ENCODE assay signal across 9 cellular contexts in the genomic region with DNA sequence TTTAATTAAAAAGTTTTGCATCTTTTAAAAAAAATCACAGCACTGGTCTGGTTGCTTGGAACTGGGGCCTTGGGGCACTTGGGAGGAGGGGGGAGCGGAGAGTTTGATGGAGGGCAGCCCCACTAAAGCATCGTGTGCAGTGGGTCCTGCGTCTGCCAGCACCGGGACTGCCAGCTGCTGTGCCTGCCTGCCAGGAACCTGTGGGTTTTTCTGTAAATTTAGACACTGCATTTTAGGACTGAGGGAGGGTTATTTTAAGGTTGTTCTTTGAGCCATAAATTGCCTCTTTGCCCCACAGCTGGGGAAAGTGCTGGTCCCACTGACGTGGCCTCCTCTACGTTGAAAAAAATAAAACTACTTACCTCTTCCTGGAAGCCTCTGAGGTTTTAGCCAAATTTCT. TPM values are rescaled to one million over a fixed set of nuclear protein-coding genes. Genes with fewer than 3 reads are reported as not detected.
DNase-seq lines count a peak whose midpoint lies in the region; ATAC-seq, FAIRE-seq and TF ChIP-seq lines count a peak whose summit lies in the region.
"Had no signal": no experiment of that assay in that cellular context is flagged by ENCODE, and none has a peak within 500 bp of the region (broad histone marks: within the 10 kb centered on the region; RNA-seq: fewer than 3 reads in every experiment).

No MANE protein-coding gene starts in this region.

- ATAC-seq in A549 (no peak), naive B cell (ENCODE audit: low read depth in 2 of 2) (no peak)

- WGBS in A549 (ENCODE audit: missing lambda C conversion rate), result 81% methylated on average over 6 of the region's 6 CpGs

- no peak for FAIRE-seq in A549 (lab: Jason Lieb, UNC)

- in situ Hi-C loops in astrocyte of the spinal cord (cut with HindIII; ENCODE audit: low sequenced_read_pairs), result no loop called here

- no peak overlapping the region for H3K27ac ChIP-seq in A549

- peak overlapping the region; percentile 92 to 100 (median 98) for H3K4me3 Mint-ChIP-seq in IgD-negative memory B cell
- H3K4me3 Mint-ChIP-seq in naive B cell, result peak overlapping the region; percentile 88 to 100 (median 98)

- POLR2A ChIA-PET in A549 (lab: Yijun Ruan, JAX), result no interaction called here

- H3K36me3 ChIP-seq in H7 (replicated peaks; ENCODE audit: control insufficient read depth, insufficient read depth, low read length), result no peaks in the 10 kb centered on the region

- TF ChIP-seq POLR2A in A549 (IDR thresholded peaks at IDR 0.05; ENCODE audit: low read length), result no peak

- H3K36me3 Mint-ChIP-seq in IgD-negative memory B cell, result peaks cover 26% of the 10 kb centered on the region
- H3K36me3 Mint-ChIP-seq in naive B cell, result peaks cover 22 to 29% of the 10 kb centered on the region in 2 donors

- H3K9me3 ChIP-seq in A549, result no peaks in the 10 kb centered on the region
- H3K9me3 ChIP-seq: MG63 had no signal

- H3K27me3 ChIP-seq in H7 (ENCODE audit: control insufficient read depth, insufficient read depth, low read length), result peaks cover 59% of the 10 kb centered on the region
- H3K27me3 ChIP-seq: MG63 had no signal

- H3K4me1 Mint-ChIP-seq in IgD-negative memory B cell (peaks cover 31 to 41% (median 35%) of the 10 kb centered on the region in 3 donors), naive B cell (peaks cover 49 to 68% (median 57%) of the 10 kb centered on the region in 3 donors)

- no peak for DNase-seq in A549 (ENCODE audit: low read depth in 1 of 2, low spot score in 1 of 2)
- DNase-seq in astrocyte of the spinal cord (ENCODE audit: low read depth, low spot score), result no peak
- DNase-seq in naive B cell, result peak; percentile 29
- no peak for DNase-seq in NCI-H524 treated with DMSO at 0.1 percent for 48 hours (lab: John Stamatoyannopoulos, UW)
- DNase-seq in H7, result no peak
- no peak for DNase-seq in stimulated activated CD4-positive, alpha-beta T cell treated with anti-CD3 and anti-CD28 coated beads, Interleukin-4, amount 100 ng/mL, for 1 hour
- no peak for DNase-seq in putamen (ENCODE audit: low spot score)
- DNase-seq: MG63 had no signal

- H3K4me1 ChIP-seq in A549, result peaks cover 30% of the 10 kb centered on the region; the same call in 1 of the 3 replicates

- peak overlapping the region; percentile 85; the same call in 2 of the 3 replicates for H3K4me2 ChIP-seq in A549

- H3K4me3 ChIP-seq in A549 (no peak overlapping the region), astrocyte of the spinal cord (ENCODE audit: low read depth, low read length) (peak overlapping the region; percentile 10), H7 (ENCODE audit: insufficient read depth, low read depth, low read length) (no peak overlapping the region)
- H3K4me3 ChIP-seq: MG63 had no signal

- H3K27ac Mint-ChIP-seq in IgD-negative memory B cell (peak overlapping the region; percentile 94 to 100 (median 99)), naive B cell (peak overlapping the region; percentile 96 to 100 (median 99))

- H3K27me3 Mint-ChIP-seq in IgD-negative memory B cell (no peaks in the 10 kb centered on the region), naive B cell (no peaks in the 10 kb centered on the region)

- peaks cover 0 to 2% (median 0%) of the 10 kb centered on the region in 3 donors for H3K9me3 Mint-ChIP-seq in IgD-negative memory B cell
- peaks cover 0 to 7% (median 2%) of the 10 kb centered on the region in 7 donors for H3K9me3 Mint-ChIP-seq in naive B cell

- no peak for TF ChIP-seq RAD21 in A549 (conservative IDR thresholded peaks at IDR 0.05 in 1 of 2, IDR thresholded peaks at IDR 0.05 in 1 of 2)

- TF ChIP-seq CTCF in A549 (IDR thresholded peaks at IDR 0.05), result no peak
- no peak for TF ChIP-seq CTCF in astrocyte of the spinal cord (IDR thresholded peaks at IDR 0.05; ENCODE audit: low read depth, low read length)

- CTCF ChIA-PET in A549 (lab: Yijun Ruan, JAX), result interaction anchor here (0.6 to 2.2 kb wide), 3 partner anchors 10 to 81 kb away, joined by 3 to 15 read pairs (median 3); no protein-coding TSS in a partner anchor

- TF ChIP-seq EP300 in A549 (IDR thresholded peaks at IDR 0.05), result no peak

TF ChIP-seq in A549, 52 proteins besides CTCF, POLR2A, EP300 and RAD21:
- TF ChIP-seq HOXB5 (CRISPR knock-in tag; IDR thresholded peaks at IDR 0.05), result no peak
- no peak for TF ChIP-seq ZFP36 (IDR thresholded peaks at IDR 0.05; ENCODE audit: borderline replicate concordance, partially characterized antibody)
- TF ChIP-seq HOXB13 (CRISPR knock-in tag; IDR thresholded peaks at IDR 0.05; ENCODE audit: low read depth), result no peak
- TF ChIP-seq PHF8 (IDR thresholded peaks at IDR 0.05; ENCODE audit: borderline replicate concordance, low read depth), result no peak
- TF ChIP-seq CEBPB (IDR thresholded peaks at IDR 0.05), result no peak
- TF ChIP-seq, protein P1, sequence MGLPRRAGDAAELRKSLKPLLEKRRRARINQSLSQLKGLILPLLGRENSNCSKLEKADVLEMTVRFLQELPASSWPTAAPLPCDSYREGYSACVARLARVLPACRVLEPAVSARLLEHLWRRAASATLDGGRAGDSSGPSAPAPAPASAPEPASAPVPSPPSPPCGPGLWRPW (IDR thresholded peaks at IDR 0.05), result no peak
- no peak for TF ChIP-seq BHLHE40 (IDR thresholded peaks at IDR 0.05; ENCODE audit: low read depth, low read length)
- no peak for TF ChIP-seq HOXA7 (CRISPR knock-in tag; IDR thresholded peaks at IDR 0.05)
- TF ChIP-seq SREBF2 (IDR thresholded peaks at IDR 0.05), result no peak
- no peak for TF ChIP-seq HEYL (CRISPR knock-in tag; IDR thresholded peaks at IDR 0.05)
- no peak for TF ChIP-seq RARB (CRISPR knock-in tag; IDR thresholded peaks at IDR 0.05)

RNA-seq across cellular contexts. Expression of a gene that starts 2.9 kb away (rescaled TPM):
- polyA plus RNA-seq in A549 (2011; rRNA removed), result 2.7 and 3.4 TPM in 2 replicates
- 42.8 and 49.2 TPM in 2 replicates for polyA plus RNA-seq in A549 (2012; cell fraction: cytosol; rRNA removed)
- polyA plus RNA-seq in A549 (2012; cell fraction: nucleus; rRNA removed), result 130 and 150 TPM in 2 replicates
- polyA plus RNA-seq in A549 (2017; fragmentation: RNase III; extraction: RNeasy Plus Mini Kit Qiagen cat#74134 plus additional on column Dnase treatment), result 6.0 to 7.0 TPM (median 6.9 TPM) in 3 replicates
- polyA minus RNA-seq in A549 (2011; rRNA and poly(A)+ RNA removed), result 1.8 and 3.2 TPM in 2 replicates
- 199 TPM for polyA plus RNA-seq in IgD-negative memory B cell
- 100 to 1,000 TPM; 145 to 413 (median 248) TPM for polyA plus RNA-seq in naive B cell (ENCODE audit: low read depth in 6 of 6)
- total RNA-seq in H7 (2014; rRNA removed; shearing (Covaris generic)), result not detected in 2 replicates
